Comparison of ENCODE assay signal across 1 cellular context in genomic region chr7:157294773-157295172, GRCh38.
TF ChIP-seq lines count a peak whose summit lies in the region.

No MANE protein-coding gene starts in this region.

TF ChIP-seq in H1, 55 proteins besides CTCF, POLR2A, EP300 and RAD21:
- TF ChIP-seq CTBP2 (IDR thresholded peaks at IDR 0.05; ENCODE audit: borderline replicate concordance, insufficient read depth, insufficient read length, low read length): no peak
- no peak for TF ChIP-seq GABPA (IDR thresholded peaks at IDR 0.05; ENCODE audit: borderline replicate concordance, insufficient read depth, low read length)
- no peak for TF ChIP-seq NANOG (IDR thresholded peaks at IDR 0.05; ENCODE audit: insufficient read depth, low read depth, low read length, poor library complexity, severe bottlenecking)
- TF ChIP-seq SIX5 (IDR thresholded peaks at IDR 0.05; ENCODE audit: low read depth, low read length): no peak
TF ChIP-seq in H1: peak in this region for 0.
